Comparison of ENCODE assay signal across 1 cellular context in genomic region chr2:3285901-3286645, GRCh38.
TF ChIP-seq lines count a peak whose summit lies in the region.

No MANE protein-coding gene starts in this region.

TF ChIP-seq in WTC11, 78 proteins besides CTCF, POLR2A, EP300 and RAD21 (continued from another document):
- TF ChIP-seq, protein P1, sequence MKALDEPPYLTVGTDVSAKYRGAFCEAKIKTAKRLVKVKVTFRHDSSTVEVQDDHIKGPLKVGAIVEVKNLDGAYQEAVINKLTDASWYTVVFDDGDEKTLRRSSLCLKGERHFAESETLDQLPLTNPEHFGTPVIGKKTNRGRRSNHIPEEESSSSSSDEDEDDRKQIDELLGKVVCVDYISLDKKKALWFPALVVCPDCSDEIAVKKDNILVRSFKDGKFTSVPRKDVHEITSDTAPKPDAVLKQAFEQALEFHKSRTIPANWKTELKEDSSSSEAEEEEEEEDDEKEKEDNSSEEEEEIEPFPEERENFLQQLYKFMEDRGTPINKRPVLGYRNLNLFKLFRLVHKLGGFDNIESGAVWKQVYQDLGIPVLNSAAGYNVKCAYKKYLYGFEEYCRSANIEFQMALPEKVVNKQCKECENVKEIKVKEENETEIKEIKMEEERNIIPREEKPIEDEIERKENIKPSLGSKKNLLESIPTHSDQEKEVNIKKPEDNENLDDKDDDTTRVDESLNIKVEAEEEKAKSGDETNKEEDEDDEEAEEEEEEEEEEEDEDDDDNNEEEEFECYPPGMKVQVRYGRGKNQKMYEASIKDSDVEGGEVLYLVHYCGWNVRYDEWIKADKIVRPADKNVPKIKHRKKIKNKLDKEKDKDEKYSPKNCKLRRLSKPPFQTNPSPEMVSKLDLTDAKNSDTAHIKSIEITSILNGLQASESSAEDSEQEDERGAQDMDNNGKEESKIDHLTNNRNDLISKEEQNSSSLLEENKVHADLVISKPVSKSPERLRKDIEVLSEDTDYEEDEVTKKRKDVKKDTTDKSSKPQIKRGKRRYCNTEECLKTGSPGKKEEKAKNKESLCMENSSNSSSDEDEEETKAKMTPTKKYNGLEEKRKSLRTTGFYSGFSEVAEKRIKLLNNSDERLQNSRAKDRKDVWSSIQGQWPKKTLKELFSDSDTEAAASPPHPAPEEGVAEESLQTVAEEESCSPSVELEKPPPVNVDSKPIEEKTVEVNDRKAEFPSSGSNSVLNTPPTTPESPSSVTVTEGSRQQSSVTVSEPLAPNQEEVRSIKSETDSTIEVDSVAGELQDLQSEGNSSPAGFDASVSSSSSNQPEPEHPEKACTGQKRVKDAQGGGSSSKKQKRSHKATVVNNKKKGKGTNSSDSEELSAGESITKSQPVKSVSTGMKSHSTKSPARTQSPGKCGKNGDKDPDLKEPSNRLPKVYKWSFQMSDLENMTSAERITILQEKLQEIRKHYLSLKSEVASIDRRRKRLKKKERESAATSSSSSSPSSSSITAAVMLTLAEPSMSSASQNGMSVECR (CRISPR knock-in tag; IDR thresholded peaks at IDR 0.05; ENCODE audit: borderline replicate concordance) = no peak
- no peak for TF ChIP-seq JUN (CRISPR knock-in tag; IDR thresholded peaks at IDR 0.05)
- no peak for TF ChIP-seq GTF2I (CRISPR knock-in tag; conservative IDR thresholded peaks at IDR 0.05)
- no peak for TF ChIP-seq CDX4 (CRISPR knock-in tag; IDR thresholded peaks at IDR 0.05; ENCODE audit: borderline replicate concordance)
- TF ChIP-seq, protein P2, sequence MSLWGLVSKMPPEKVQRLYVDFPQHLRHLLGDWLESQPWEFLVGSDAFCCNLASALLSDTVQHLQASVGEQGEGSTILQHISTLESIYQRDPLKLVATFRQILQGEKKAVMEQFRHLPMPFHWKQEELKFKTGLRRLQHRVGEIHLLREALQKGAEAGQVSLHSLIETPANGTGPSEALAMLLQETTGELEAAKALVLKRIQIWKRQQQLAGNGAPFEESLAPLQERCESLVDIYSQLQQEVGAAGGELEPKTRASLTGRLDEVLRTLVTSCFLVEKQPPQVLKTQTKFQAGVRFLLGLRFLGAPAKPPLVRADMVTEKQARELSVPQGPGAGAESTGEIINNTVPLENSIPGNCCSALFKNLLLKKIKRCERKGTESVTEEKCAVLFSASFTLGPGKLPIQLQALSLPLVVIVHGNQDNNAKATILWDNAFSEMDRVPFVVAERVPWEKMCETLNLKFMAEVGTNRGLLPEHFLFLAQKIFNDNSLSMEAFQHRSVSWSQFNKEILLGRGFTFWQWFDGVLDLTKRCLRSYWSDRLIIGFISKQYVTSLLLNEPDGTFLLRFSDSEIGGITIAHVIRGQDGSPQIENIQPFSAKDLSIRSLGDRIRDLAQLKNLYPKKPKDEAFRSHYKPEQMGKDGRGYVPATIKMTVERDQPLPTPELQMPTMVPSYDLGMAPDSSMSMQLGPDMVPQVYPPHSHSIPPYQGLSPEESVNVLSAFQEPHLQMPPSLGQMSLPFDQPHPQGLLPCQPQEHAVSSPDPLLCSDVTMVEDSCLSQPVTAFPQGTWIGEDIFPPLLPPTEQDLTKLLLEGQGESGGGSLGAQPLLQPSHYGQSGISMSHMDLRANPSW (CRISPR knock-in tag; conservative IDR thresholded peaks at IDR 0.05; ENCODE audit: low read depth) = no peak
- TF ChIP-seq, protein P3, sequence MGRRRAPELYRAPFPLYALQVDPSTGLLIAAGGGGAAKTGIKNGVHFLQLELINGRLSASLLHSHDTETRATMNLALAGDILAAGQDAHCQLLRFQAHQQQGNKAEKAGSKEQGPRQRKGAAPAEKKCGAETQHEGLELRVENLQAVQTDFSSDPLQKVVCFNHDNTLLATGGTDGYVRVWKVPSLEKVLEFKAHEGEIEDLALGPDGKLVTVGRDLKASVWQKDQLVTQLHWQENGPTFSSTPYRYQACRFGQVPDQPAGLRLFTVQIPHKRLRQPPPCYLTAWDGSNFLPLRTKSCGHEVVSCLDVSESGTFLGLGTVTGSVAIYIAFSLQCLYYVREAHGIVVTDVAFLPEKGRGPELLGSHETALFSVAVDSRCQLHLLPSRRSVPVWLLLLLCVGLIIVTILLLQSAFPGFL (CRISPR knock-in tag; IDR thresholded peaks at IDR 0.05; ENCODE audit: borderline replicate concordance) = no peak
- TF ChIP-seq, protein P4, sequence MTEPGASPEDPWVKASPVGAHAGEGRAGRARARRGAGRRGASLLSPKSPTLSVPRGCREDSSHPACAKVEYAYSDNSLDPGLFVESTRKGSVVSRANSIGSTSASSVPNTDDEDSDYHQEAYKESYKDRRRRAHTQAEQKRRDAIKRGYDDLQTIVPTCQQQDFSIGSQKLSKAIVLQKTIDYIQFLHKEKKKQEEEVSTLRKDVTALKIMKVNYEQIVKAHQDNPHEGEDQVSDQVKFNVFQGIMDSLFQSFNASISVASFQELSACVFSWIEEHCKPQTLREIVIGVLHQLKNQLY (CRISPR knock-in tag; IDR thresholded peaks at IDR 0.05) = no peak
- no peak for TF ChIP-seq SMAD3 (CRISPR knock-in tag; IDR thresholded peaks at IDR 0.05; ENCODE audit: borderline replicate concordance)
TF ChIP-seq in WTC11: peak in this region for 0.
